ENCODE assay signal across 18 cellular contexts in the genomic region with DNA sequence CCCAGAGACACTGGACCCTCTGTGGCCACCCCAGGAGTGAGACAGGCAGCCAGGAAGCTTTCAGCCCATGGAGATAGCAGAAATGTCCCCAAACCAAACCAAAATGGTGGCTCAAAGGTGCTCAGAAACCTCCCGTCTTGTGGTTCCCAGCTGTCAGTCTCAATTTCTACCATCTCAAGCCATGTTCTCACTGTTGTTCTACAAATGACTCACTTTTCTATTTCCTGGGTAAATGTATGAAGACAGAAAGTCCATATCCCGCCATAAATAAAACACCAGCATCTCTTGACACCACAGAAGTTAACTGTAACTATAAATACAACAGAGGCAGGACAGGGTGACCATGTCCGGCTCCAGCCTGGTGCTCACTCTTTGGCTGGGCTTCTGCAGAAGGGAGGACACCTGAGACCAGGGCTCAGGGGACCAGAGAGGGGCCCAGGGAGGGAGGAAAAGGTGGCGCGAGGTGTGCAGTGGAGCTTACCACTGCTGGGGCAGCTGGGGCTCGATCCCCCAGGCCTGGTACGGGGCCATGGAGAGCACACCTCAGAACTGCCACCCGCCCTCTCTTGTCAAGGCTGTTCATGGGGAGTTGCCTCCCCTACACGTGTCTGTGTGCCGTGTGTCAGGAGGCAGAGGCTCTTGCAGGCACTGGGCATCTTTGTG. TPM values are rescaled to one million over a fixed set of nuclear protein-coding genes. Genes with fewer than 3 reads are reported as not detected.
DNase-seq lines count a peak whose midpoint lies in the region; ATAC-seq and TF ChIP-seq lines count a peak whose summit lies in the region.
"Had no signal": no experiment of that assay in that cellular context is flagged by ENCODE, and none has a peak within 500 bp of the region (broad histone marks: within the 10 kb centered on the region; RNA-seq: fewer than 3 reads in every experiment).

No MANE protein-coding gene starts in this region.

- no peak overlapping the region for H2AFZ ChIP-seq in neural progenitor cell (replicated peaks)

- H3K27me3 Mint-ChIP-seq in neural progenitor cell (ENCODE audit: insufficient read depth, low read depth) = no peaks in the 10 kb centered on the region

- peaks cover 28% of the 10 kb centered on the region for H3K4me1 Mint-ChIP-seq in neural progenitor cell
- H3K4me1 Mint-ChIP-seq: CD4-positive, CD25-positive, alpha-beta regulatory T cell had no signal

- H3K9me3 Mint-ChIP-seq in neural progenitor cell = no peaks in the 10 kb centered on the region
- H3K9me3 Mint-ChIP-seq: activated naive CD8-positive, alpha-beta T cell treated with anti-CD3 and anti-CD28 coated beads, Interleukin-2, amount 10 ng/mL, durations not matched to agents 7 days and 5 days; CD4-positive, CD25-positive, alpha-beta regulatory T cell had no signal

- H3K9me3 ChIP-seq in neural progenitor cell (ENCODE audit: low read depth) = no peaks in the 10 kb centered on the region
- H3K9me3 ChIP-seq in breast epithelium = no peaks in the 10 kb centered on the region
- H3K9me3 ChIP-seq: gastroesophageal sphincter had no signal

- H3K4me3 Mint-ChIP-seq in neural progenitor cell = no peak overlapping the region
- H3K4me3 Mint-ChIP-seq: activated naive CD8-positive, alpha-beta T cell treated with anti-CD3 and anti-CD28 coated beads, Interleukin-2, amount 10 ng/mL, durations not matched to agents 7 days and 5 days; CD4-positive, CD25-positive, alpha-beta regulatory T cell had no signal

- H3K79me2 ChIP-seq in neural progenitor cell (ENCODE audit: low read depth) = peaks cover 20% of the 10 kb centered on the region

- no peak for TF ChIP-seq POLR2A in breast epithelium (IDR thresholded peaks at IDR 0.05)
- no peak for TF ChIP-seq POLR2A in lower leg skin (IDR thresholded peaks at IDR 0.05)

- in situ Hi-C loops in GM13977 (cut with MboI; ENCODE audit: low pct_unique_long_range_greater_than_20kb, low sequenced_read_pairs, unreplicated experiment) = no loop called here

- intact Hi-C loops in breast epithelium (cut with DNase I; ENCODE audit: low total_unique reads) = no loop called here
- intact Hi-C loops in lower leg skin (cut with DNase I; ENCODE audit: low total_unique reads) = no loop called here

- H3K4me2 ChIP-seq in neural progenitor cell = no peak overlapping the region

- TF ChIP-seq CTCF in GM13977 (IDR thresholded peaks at IDR 0.05; ENCODE audit: extremely low read depth, insufficient read depth, missing control alignments) = no peak
- TF ChIP-seq CTCF in neural progenitor cell (IDR thresholded peaks at IDR 0.05) = no peak
- TF ChIP-seq CTCF in breast epithelium (IDR thresholded peaks at IDR 0.05) = no peak
- no peak for TF ChIP-seq CTCF in lower leg skin (IDR thresholded peaks at IDR 0.05)

- H4K20me1 ChIP-seq in neural progenitor cell (ENCODE audit: low read depth) = peaks cover 68% of the 10 kb centered on the region

- peaks cover 18% of the 10 kb centered on the region for H3F3A ChIP-seq in neural progenitor cell (ENCODE audit: low read depth)

- H3K36me3 ChIP-seq in neural progenitor cell (no peaks in the 10 kb centered on the region), breast epithelium (no peaks in the 10 kb centered on the region)
- H3K36me3 ChIP-seq: gastroesophageal sphincter had no signal

- H3K27me3 ChIP-seq in neural progenitor cell (no peaks in the 10 kb centered on the region), breast epithelium (no peaks in the 10 kb centered on the region)

- H3K4me3 ChIP-seq in neural progenitor cell (no peak overlapping the region), breast epithelium (no peak overlapping the region), lower leg skin (ENCODE audit: low read depth, poor library complexity, severe bottlenecking) (no peak overlapping the region)
- H3K4me3 ChIP-seq: gastroesophageal sphincter had no signal

- no peaks in the 10 kb centered on the region for H3K36me3 Mint-ChIP-seq in neural progenitor cell
- H3K36me3 Mint-ChIP-seq: activated naive CD8-positive, alpha-beta T cell treated with anti-CD3 and anti-CD28 coated beads, Interleukin-2, amount 10 ng/mL, durations not matched to agents 7 days and 5 days; CD4-positive, CD25-positive, alpha-beta regulatory T cell had no signal

- peak overlapping the region; percentile 12 for H3K27ac Mint-ChIP-seq in neural progenitor cell
- H3K27ac Mint-ChIP-seq: activated naive CD8-positive, alpha-beta T cell treated with anti-CD3 and anti-CD28 coated beads, Interleukin-2, amount 10 ng/mL, durations not matched to agents 7 days and 5 days had no signal

- no peak overlapping the region for H3K27ac ChIP-seq in neural progenitor cell
- peak overlapping the region in 1 of 2 donors; percentile 55 for H3K27ac ChIP-seq in breast epithelium

- no peak overlapping the region for H3K9ac ChIP-seq in neural progenitor cell

- ATAC-seq in GM21723 (IDR thresholded peaks at IDR 0.05; ENCODE audit: unreplicated experiment) (peak; percentile 82), SK-N-SH treated with all-trans-retinoic acid at 6 μM for 48 hours (peak; percentile 24), GM19328 (IDR thresholded peaks at IDR 0.05; ENCODE audit: unreplicated experiment) (no peak)

- WGBS in lower leg skin, 2 donors = 75 to 82% methylated on average over 10 of the region's 10 CpGs

- DNase-seq in GM13977 (ENCODE audit: low spot score) (peak; percentile 85), neural progenitor cell (ENCODE audit: low spot score) (no peak), breast epithelium (ENCODE audit: low spot score in 2 of 2) (no peak), RPMI8226 (no peak), lower leg skin (ENCODE audit: low spot score in 2 of 2) (no peak)
- DNase-seq: activated CD8-positive, alpha-beta memory T cell treated with anti-CD3 and anti-CD28 coated beads for 24 hours; activated naive CD8-positive, alpha-beta T cell treated with anti-CD3 and anti-CD28 coated beads, Interleukin-2, amount 10 ng/mL, durations not matched to agents 7 days and 5 days; CD4-positive, CD25-positive, alpha-beta regulatory T cell; KBM-7; left cardiac atrium; NCI-H2171; nucleus accumbens; stimulated activated CD8-positive, alpha-beta memory T cell treated with anti-CD3 and anti-CD28 coated beads, Interleukin-4, amount 100 ng/mL, for 48 hours; T-helper 9 cell had no signal

- H3K4me1 ChIP-seq in neural progenitor cell (peaks cover 19% of the 10 kb centered on the region), breast epithelium (no peaks in the 10 kb centered on the region)

TF ChIP-seq in SK-N-SH treated with all-trans-retinoic acid at 6 μM for 48 hours, 23 proteins besides CTCF, POLR2A, EP300 and RAD21:
- no peak for TF ChIP-seq ESRRG (CRISPR knock-in tag; IDR thresholded peaks at IDR 0.05)
- TF ChIP-seq, protein P1, sequence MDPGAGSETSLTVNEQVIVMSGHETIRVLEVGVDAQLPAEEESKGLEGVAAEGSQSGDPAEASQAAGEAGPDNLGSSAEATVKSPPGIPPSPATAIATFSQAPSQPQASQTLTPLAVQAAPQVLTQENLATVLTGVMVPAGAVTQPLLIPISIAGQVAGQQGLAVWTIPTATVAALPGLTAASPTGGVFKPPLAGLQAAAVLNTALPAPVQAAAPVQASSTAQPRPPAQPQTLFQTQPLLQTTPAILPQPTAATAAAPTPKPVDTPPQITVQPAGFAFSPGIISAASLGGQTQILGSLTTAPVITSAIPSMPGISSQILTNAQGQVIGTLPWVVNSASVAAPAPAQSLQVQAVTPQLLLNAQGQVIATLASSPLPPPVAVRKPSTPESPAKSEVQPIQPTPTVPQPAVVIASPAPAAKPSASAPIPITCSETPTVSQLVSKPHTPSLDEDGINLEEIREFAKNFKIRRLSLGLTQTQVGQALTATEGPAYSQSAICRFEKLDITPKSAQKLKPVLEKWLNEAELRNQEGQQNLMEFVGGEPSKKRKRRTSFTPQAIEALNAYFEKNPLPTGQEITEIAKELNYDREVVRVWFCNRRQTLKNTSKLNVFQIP (CRISPR knock-in tag; IDR thresholded peaks at IDR 0.05; ENCODE audit: borderline replicate concordance, low read depth) = no peak
- no peak for TF ChIP-seq TCF4 (CRISPR knock-in tag; IDR thresholded peaks at IDR 0.05; ENCODE audit: borderline replicate concordance)
- no peak for TF ChIP-seq ISL1 (CRISPR knock-in tag; IDR thresholded peaks at IDR 0.05)
- TF ChIP-seq PPARA (CRISPR knock-in tag; IDR thresholded peaks at IDR 0.05; ENCODE audit: borderline replicate concordance) = no peak
- TF ChIP-seq ZNF565 (CRISPR knock-in tag; conservative IDR thresholded peaks at IDR 0.05; ENCODE audit: low read depth) = no peak
- TF ChIP-seq CSDC2 (CRISPR knock-in tag; IDR thresholded peaks at IDR 0.05) = no peak
- TF ChIP-seq OSR1 (CRISPR knock-in tag; IDR thresholded peaks at IDR 0.05) = no peak
- TF ChIP-seq ZNF8 (CRISPR knock-in tag; IDR thresholded peaks at IDR 0.05) = no peak
- TF ChIP-seq SNAI2 (CRISPR knock-in tag; IDR thresholded peaks at IDR 0.05) = no peak
- TF ChIP-seq, protein P2, sequence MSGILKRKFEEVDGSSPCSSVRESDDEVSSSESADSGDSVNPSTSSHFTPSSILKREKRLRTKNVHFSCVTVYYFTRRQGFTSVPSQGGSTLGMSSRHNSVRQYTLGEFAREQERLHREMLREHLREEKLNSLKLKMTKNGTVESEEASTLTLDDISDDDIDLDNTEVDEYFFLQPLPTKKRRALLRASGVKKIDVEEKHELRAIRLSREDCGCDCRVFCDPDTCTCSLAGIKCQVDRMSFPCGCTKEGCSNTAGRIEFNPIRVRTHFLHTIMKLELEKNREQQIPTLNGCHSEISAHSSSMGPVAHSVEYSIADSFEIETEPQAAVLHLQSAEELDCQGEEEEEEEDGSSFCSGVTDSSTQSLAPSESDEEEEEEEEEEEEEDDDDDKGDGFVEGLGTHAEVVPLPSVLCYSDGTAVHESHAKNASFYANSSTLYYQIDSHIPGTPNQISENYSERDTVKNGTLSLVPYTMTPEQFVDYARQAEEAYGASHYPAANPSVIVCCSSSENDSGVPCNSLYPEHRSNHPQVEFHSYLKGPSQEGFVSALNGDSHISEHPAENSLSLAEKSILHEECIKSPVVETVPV (CRISPR knock-in tag; IDR thresholded peaks at IDR 0.05) = no peak
- no peak for TF ChIP-seq BACH2 (CRISPR knock-in tag; IDR thresholded peaks at IDR 0.05; ENCODE audit: borderline replicate concordance)

RNA-seq across cellular contexts. Expression of a gene that starts 43.6 kb away (rescaled TPM):
- total RNA-seq in neural progenitor cell (ENCODE audit: low replicate concordance) (38.3 and 80.2 TPM in 2 replicates), breast epithelium (1 to 10 TPM; 1.3 to 4.6 (median 1.5) TPM), lower leg skin (1 to 10 TPM in 2 of 4 donors, under 1 TPM in 2; 0.57 to 3.1 (median 1.7) TPM)
- total RNA-seq: CD4-positive, CD25-positive, alpha-beta regulatory T cell had no signal
